28 cellular contexts compared by ENCODE assay signal in genomic region chr6:155215906-155216305, GRCh38. TPM values are rescaled to one million over a fixed set of nuclear protein-coding genes. Genes with fewer than 3 reads are reported as not detected.
DNase-seq lines count a peak whose midpoint lies in the region; ATAC-seq and TF ChIP-seq lines count a peak whose summit lies in the region.
"Had no signal": no experiment of that assay in that cellular context is flagged by ENCODE, and none has a peak within 500 bp of the region (broad histone marks: within the 10 kb centered on the region; RNA-seq: fewer than 3 reads in every experiment).

No MANE protein-coding gene starts in this region.

- in situ Hi-C loops in Panc1 (cut with HindIII; ENCODE audit: low pct_unique_long_range_greater_than_20kb, low sequenced_read_pairs), result no loop called here

- POLR2A ChIA-PET in Panc1 (lab: Charles Lee), result no interaction called here

- intact Hi-C loops in Panc1 (cut with micrococcal nuclease; ENCODE audit: unreplicated experiment), result no loop called here

- H3K27me3 ChIP-seq in Panc1 (ENCODE audit: control insufficient read depth, insufficient read depth, low read length), result no peaks in the 10 kb centered on the region
- H3K27me3 ChIP-seq in neural cell (ENCODE audit: insufficient read depth, low read depth, low read length), result no peaks in the 10 kb centered on the region

- no peak for TF ChIP-seq RAD21 in neural cell (conservative IDR thresholded peaks at IDR 0.05)

- H3K36me3 ChIP-seq in Panc1 (ENCODE audit: control insufficient read depth, insufficient read depth, low read length), result no peaks in the 10 kb centered on the region; the same call in none of the 2 replicates
- no peaks in the 10 kb centered on the region for H3K36me3 ChIP-seq in neural cell (ENCODE audit: insufficient read depth, low read length)

- peaks cover 4% of the 10 kb centered on the region for H3K4me1 ChIP-seq in Panc1 (ENCODE audit: control insufficient read depth, insufficient read depth, low read length)
- H3K4me1 ChIP-seq: A549 had no signal

- ATAC-seq in stimulated activated naive CD8-positive, alpha-beta T cell treated with anti-CD3 and anti-CD28 coated beads, Interleukin-15, Interleukin-2, amounts not matched to agents 100 U/mL and 50 U/mL, for 24 hours, result peak; percentile 40
- no peak for ATAC-seq in stimulated activated naive CD8-positive, alpha-beta T cell treated with anti-CD3 and anti-CD28 coated beads, Interleukin-15, amount 100 ng/mL, for 72 hours
- ATAC-seq in Panc1, result no peak
- ATAC-seq: A549; CD8-positive, alpha-beta T cell had no signal

- peaks cover 33% of the 10 kb centered on the region for H3K79me2 ChIP-seq in neural cell (replicated peaks; ENCODE audit: insufficient read depth, low read length)

- H3K4me3 Mint-ChIP-seq in stimulated activated naive CD8-positive, alpha-beta T cell treated with anti-CD3 and anti-CD28 coated beads, Interleukin-15, amount 100 ng/mL, for 72 hours, result no peak overlapping the region
- H3K4me3 Mint-ChIP-seq: CD8-positive, alpha-beta T cell; GM23338; H9 had no signal

- peak overlapping the region; percentile 73 for H3K4me2 ChIP-seq in neural cell (ENCODE audit: low read length)
- H3K4me2 ChIP-seq: A549, GM23338, PC-9 had no signal

- no peaks in the 10 kb centered on the region for H3K9me2 ChIP-seq in neural cell (ENCODE audit: insufficient read depth, low read length)

- H3F3A ChIP-seq in neural cell (ENCODE audit: insufficient read depth, low read length, poor library complexity, severe bottlenecking), result no peaks in the 10 kb centered on the region

- H3K4me1 Mint-ChIP-seq in stimulated activated naive CD8-positive, alpha-beta T cell treated with anti-CD3 and anti-CD28 coated beads, Interleukin-15, amount 100 ng/mL, for 72 hours, result peaks cover 8% of the 10 kb centered on the region

- H3K9ac ChIP-seq in neural cell (ENCODE audit: low read length), result peak overlapping the region; percentile 70

- BruUV-seq in Panc1 (replicated peaks; lab: Mats Ljungman, UMichigan), result no TSS peak

- H3K27me3 Mint-ChIP-seq in stimulated activated naive CD8-positive, alpha-beta T cell treated with anti-CD3 and anti-CD28 coated beads, Interleukin-15, amount 100 ng/mL, for 72 hours, result peaks cover 32% of the 10 kb centered on the region

- no peaks in the 10 kb centered on the region for H3K9me3 Mint-ChIP-seq in stimulated activated naive CD8-positive, alpha-beta T cell treated with anti-CD3 and anti-CD28 coated beads, Interleukin-15, amount 100 ng/mL, for 72 hours
- H3K9me3 Mint-ChIP-seq: CD8-positive, alpha-beta T cell had no signal

- CTCF ChIA-PET in Panc1 (lab: Charles Lee), result no interaction called here

- H3K4me3 ChIP-seq in Panc1 (ENCODE audit: low read depth in 2 of 2, low read length in 2 of 2) (no peak overlapping the region), neural cell (ENCODE audit: low read length) (peak overlapping the region; percentile 68)
- H3K4me3 ChIP-seq: A549, GM23338, PC-9 had no signal

- H3K27ac Mint-ChIP-seq in stimulated activated naive CD8-positive, alpha-beta T cell treated with anti-CD3 and anti-CD28 coated beads, Interleukin-15, amount 100 ng/mL, for 72 hours, result no peak overlapping the region
- H3K27ac Mint-ChIP-seq: CD8-positive, alpha-beta T cell had no signal

- no peak for TF ChIP-seq EP300 in neural cell (conservative IDR thresholded peaks at IDR 0.05; ENCODE audit: poor library complexity, severe bottlenecking)

- H3K27ac ChIP-seq in Panc1 (ENCODE audit: low read length) (peak overlapping the region; percentile 36; the same call in 1 of the 2 replicates), neural cell (ENCODE audit: low read length) (peak overlapping the region; percentile 85)
- H3K27ac ChIP-seq: A549, C4-2B, PC-9 had no signal

- DNase-seq in stimulated activated naive CD8-positive, alpha-beta T cell treated with anti-CD3 and anti-CD28 coated beads, Interleukin-15, Interleukin-2, amounts not matched to agents 100 U/mL and 50 U/mL, for 24 hours, result no peak
- no peak for DNase-seq in stimulated activated naive CD8-positive, alpha-beta T cell treated with anti-CD3 and anti-CD28 coated beads, Interleukin-15, amount 100 ng/mL, for 72 hours
- DNase-seq in Panc1 (ENCODE audit: low read depth, low spot score) (no peak), HPDE6-E6E7 (ENCODE audit: extremely low spot score) (no peak)
- no peak for DNase-seq in stimulated activated naive CD4-positive, alpha-beta T cell treated with Interleukin-2 at 50 U/mL for 16 hours (lab: John Stamatoyannopoulos, UW)
- no peak for DNase-seq in stimulated activated CD4-positive, alpha-beta T cell treated with anti-CD3 and anti-CD28 coated beads, Interleukin-2, amount 100 ng/mL, for 24 hours
- DNase-seq: CD8-positive, alpha-beta T cell; DMS 273 treated with DMSO at 0.1 percent for 48 hours; DMS79 treated with DMSO at 0.1 percent for 48 hours; GF-D8; IMR-90; KG1; NCI-H1048; NCI-H1694; NCI-H2029 treated with DMSO at 0.1 percent for 48 hours; NCI-H2171 treated with DMSO at 0.1 percent for 48 hours; NCI-H446; NCI-H524 treated with DMSO at 0.1 percent for 48 hours; NCI-H82; NK-92 treated with Interleukin-12 subunit alpha and Interleukin-12 subunit beta, amount 100 ng/mL, for 24 hours; PC-9; RPMI8226; SHP77 treated with DMSO at 0.1 percent for 48 hours had no signal

- H3K9me3 ChIP-seq in Panc1 (ENCODE audit: control insufficient read depth, insufficient read depth, low read depth, low read length), result no peaks in the 10 kb centered on the region
- no peaks in the 10 kb centered on the region for H3K9me3 ChIP-seq in neural cell (ENCODE audit: low read length)
- H3K9me3 ChIP-seq: A549 had no signal

- no peak overlapping the region for H2AFZ ChIP-seq in neural cell (ENCODE audit: low read depth, low read length)
- H2AFZ ChIP-seq: GM23338, PC-9 had no signal

- TF ChIP-seq CTCF in Panc1 (IDR thresholded peaks at IDR 0.05), result no peak
- TF ChIP-seq CTCF in neural cell (IDR thresholded peaks at IDR 0.05; ENCODE audit: poor library complexity, severe bottlenecking), result no peak

- H4K20me1 ChIP-seq in neural cell (ENCODE audit: insufficient read depth), result no peaks in the 10 kb centered on the region

TF ChIP-seq in neural cell, 6 proteins besides CTCF, POLR2A, EP300 and RAD21:
- TF ChIP-seq REST (IDR thresholded peaks at IDR 0.05; ENCODE audit: borderline replicate concordance), result no peak
- no peak for TF ChIP-seq SMC3 (conservative IDR thresholded peaks at IDR 0.05; ENCODE audit: poor library complexity)
- TF ChIP-seq TAF1 (IDR thresholded peaks at IDR 0.05; ENCODE audit: low read depth), result no peak
- no peak for TF ChIP-seq EZH2 (IDR thresholded peaks at IDR 0.05; ENCODE audit: borderline replicate concordance, insufficient read depth, low read length, poor library complexity, severe bottlenecking)
- no peak for TF ChIP-seq MXI1 (conservative IDR thresholded peaks at IDR 0.05; ENCODE audit: poor library complexity, severe bottlenecking)
- TF ChIP-seq POLR2AphosphoS5 (IDR thresholded peaks at IDR 0.05), result no peak
TF ChIP-seq in neural cell: peak in this region for 0.

RNA-seq across cellular contexts. Expression of gene CLDN20, which starts 47.9 kb away (rescaled TPM):
- not detected for total RNA-seq in Panc1 (2021; ENCODE audit: unreplicated experiment)
- polyA plus RNA-seq in Panc1 (2012; ENCODE audit: insufficient read length), result 0.24 TPM
- polyA plus RNA-seq in neural cell, result 1.2 TPM in 1 of 2 replicates, not detected in the other
- polyA minus RNA-seq in neural cell, result not detected in 2 replicates
- total RNA-seq: CD8-positive, alpha-beta T cell; GM23338; H9; IMR-90; PC-9 had no signal
- polyA plus RNA-seq: A549, IMR-90 had no signal
